Comparison of ENCODE assay signal across 19 cellular contexts in genomic region chr17:56031636-56032035, GRCh38.
DNase-seq lines count a peak whose midpoint lies in the region; FAIRE-seq and TF ChIP-seq lines count a peak whose summit lies in the region.
"Had no signal": no experiment of that assay in that cellular context is flagged by ENCODE, and none has a peak within 500 bp of the region (broad histone marks: within the 10 kb centered on the region; RNA-seq: fewer than 3 reads in every experiment).

No MANE protein-coding gene starts in this region.

- H3K36me3 Mint-ChIP-seq in chondrocyte (ENCODE audit: low read depth) = no peaks in the 10 kb centered on the region
- H3K36me3 Mint-ChIP-seq: CD4-positive, CD25-positive, alpha-beta regulatory T cell had no signal

- H3K4me2 ChIP-seq in BLaER1 treated with 17β-estradiol and CSF1 and Interleukin-3, amounts not matched to agents 10 nM and 100 nM = peak overlapping the region; percentile 31 to 75 (median 55); a peak in 21 of 22 replicates

- no peaks in the 10 kb centered on the region for H3K9me3 Mint-ChIP-seq in chondrocyte (ENCODE audit: low read depth)
- H3K9me3 Mint-ChIP-seq: HFFc6 had no signal

- H4K20me1 ChIP-seq in BLaER1 treated with 17β-estradiol and CSF1 and Interleukin-3, amounts not matched to agents 10 nM and 100 nM = no peaks in the 10 kb centered on the region

- no peak overlapping the region for H3K27ac ChIP-seq in BLaER1 treated with 17β-estradiol and CSF1 and Interleukin-3, amounts not matched to agents 10 nM and 100 nM
- H3K27ac ChIP-seq in esophagus muscularis mucosa (replicated peaks in 1 of 4) = no peak overlapping the region

- DNase-seq in GM12891 (ENCODE audit: insufficient read length, low spot score) (no peak), NOMO-1 (lab: John Stamatoyannopoulos, UW; ENCODE audit: unreplicated experiment in 2 of 2) (peak; percentile 52 to 81), esophagus muscularis mucosa (ENCODE audit: extremely low spot score) (peak; percentile 24), midbrain (lab: John Stamatoyannopoulos, UW) (no peak), lower leg skin (ENCODE audit: low spot score in 2 of 2) (no peak), chondrocyte (ENCODE audit: low spot score) (no peak)
- DNase-seq: AML-193; Calu3; CD4-positive, CD25-positive, alpha-beta regulatory T cell; HFFc6; IMR-90; Karpas-422; MG63; NCI-H1436; NCI-H2029; NCI-H774; SHP77 treated with DMSO at 0.1 percent for 48 hours; T-helper 17 cell had no signal

- H3K9ac ChIP-seq in BLaER1 treated with 17β-estradiol and CSF1 and Interleukin-3, amounts not matched to agents 10 nM and 100 nM = no peak overlapping the region

- peaks cover 7 to 19% (median 15%) of the 10 kb centered on the region in 10 experiments; a peak in 19 of 20 replicates for H3K4me1 ChIP-seq in BLaER1 treated with 17β-estradiol and CSF1 and Interleukin-3, amounts not matched to agents 10 nM and 100 nM
- H3K4me1 ChIP-seq in esophagus muscularis mucosa = peaks cover 0 to 21% (median 6%) of the 10 kb centered on the region in 4 donors

- H3K27me3 ChIP-seq in BLaER1 treated with 17β-estradiol and CSF1 and Interleukin-3, amounts not matched to agents 10 nM and 100 nM = no peaks in the 10 kb centered on the region
- no peaks in the 10 kb centered on the region for H3K27me3 ChIP-seq in esophagus muscularis mucosa

- H3K4me3 Mint-ChIP-seq in chondrocyte (ENCODE audit: unreplicated experiment) = no peak overlapping the region
- H3K4me3 Mint-ChIP-seq: CD4-positive, CD25-positive, alpha-beta regulatory T cell; HFFc6; T-helper 17 cell had no signal

- H3K36me3 ChIP-seq in BLaER1 treated with 17β-estradiol and CSF1 and Interleukin-3, amounts not matched to agents 10 nM and 100 nM = no peaks in the 10 kb centered on the region
- no peaks in the 10 kb centered on the region for H3K36me3 ChIP-seq in esophagus muscularis mucosa
- H3K36me3 ChIP-seq: MG63 had no signal

- H3K9me3 ChIP-seq in BLaER1 treated with 17β-estradiol and CSF1 and Interleukin-3, amounts not matched to agents 10 nM and 100 nM (replicated peaks in 1 of 11) = no peaks in the 10 kb centered on the region
- H3K9me3 ChIP-seq in esophagus muscularis mucosa = no peaks in the 10 kb centered on the region
- H3K9me3 ChIP-seq: MG63 had no signal

- peaks cover 12% of the 10 kb centered on the region for H3K27me3 Mint-ChIP-seq in chondrocyte (ENCODE audit: low read depth)

- FAIRE-seq in GM12891 (lab: Jason Lieb, UNC) = no peak

- no peak overlapping the region for H3K4me3 ChIP-seq in BLaER1 treated with 17β-estradiol and CSF1 and Interleukin-3, amounts not matched to agents 10 nM and 100 nM
- no peak overlapping the region for H3K4me3 ChIP-seq in esophagus muscularis mucosa
- no peak overlapping the region for H3K4me3 ChIP-seq in lower leg skin (ENCODE audit: low read depth, poor library complexity, severe bottlenecking)
- H3K4me3 ChIP-seq: MG63 had no signal

- H3K4me1 Mint-ChIP-seq in chondrocyte (ENCODE audit: low read depth) = no peaks in the 10 kb centered on the region
- H3K4me1 Mint-ChIP-seq: CD4-positive, CD25-positive, alpha-beta regulatory T cell; T-helper 17 cell had no signal

- intact Hi-C loops in esophagus muscularis mucosa (cut with DNase I) = no loop called here
- intact Hi-C loops in lower leg skin (cut with DNase I; ENCODE audit: low total_unique reads) = no loop called here

- no peak for TF ChIP-seq EP300 in esophagus muscularis mucosa (IDR thresholded peaks at IDR 0.05)

- no peak overlapping the region for H3K27ac Mint-ChIP-seq in chondrocyte (ENCODE audit: unreplicated experiment)
- H3K27ac Mint-ChIP-seq: HFFc6, T-helper 17 cell had no signal

- WGBS in esophagus muscularis mucosa = 88% methylated on average over 2 of the region's 2 CpGs
- WGBS in lower leg skin, 2 donors = 73 to 82% methylated on average over 2 of the region's 2 CpGs

- TF ChIP-seq CTCF in esophagus muscularis mucosa (IDR thresholded peaks at IDR 0.05) (no peak), lower leg skin (IDR thresholded peaks at IDR 0.05) (no peak), chondrocyte (IDR thresholded peaks at IDR 0.05) (no peak)

- TF ChIP-seq POLR2A in GM12891 (IDR thresholded peaks at IDR 0.05; ENCODE audit: low read depth, low read length) = no peak
- TF ChIP-seq POLR2A in esophagus muscularis mucosa (IDR thresholded peaks at IDR 0.05; ENCODE audit: low read depth) = no peak
- TF ChIP-seq POLR2A in lower leg skin (IDR thresholded peaks at IDR 0.05) = no peak

TF ChIP-seq in GM12891, 5 proteins besides CTCF, POLR2A, EP300 and RAD21:
- TF ChIP-seq SPI1 (IDR thresholded peaks at IDR 0.05; ENCODE audit: low read depth, low read length) = peak; percentile 15; the same call in 1 of the 2 replicates
- TF ChIP-seq TAF1 (IDR thresholded peaks at IDR 0.05; ENCODE audit: low read depth, low read length) = no peak
- TF ChIP-seq POU2F2 (IDR thresholded peaks at IDR 0.05; ENCODE audit: low read depth, low read length) = no peak
- TF ChIP-seq POLR2AphosphoS5 (IDR thresholded peaks at IDR 0.05; ENCODE audit: low read depth, low read length) = no peak

Comparison
In these comparisons a context has a peak if more than half of its experiments do, and no peak if none do; other contexts are left out.
1. DNase-seq: peak in NOMO-1 (2 of 2) and esophagus muscularis mucosa (single experiment); none in GM12891 (single experiment), midbrain (single experiment), lower leg skin (0 of 2) and chondrocyte (single experiment).